21 cellular contexts compared by ENCODE assay signal in the genomic region with DNA sequence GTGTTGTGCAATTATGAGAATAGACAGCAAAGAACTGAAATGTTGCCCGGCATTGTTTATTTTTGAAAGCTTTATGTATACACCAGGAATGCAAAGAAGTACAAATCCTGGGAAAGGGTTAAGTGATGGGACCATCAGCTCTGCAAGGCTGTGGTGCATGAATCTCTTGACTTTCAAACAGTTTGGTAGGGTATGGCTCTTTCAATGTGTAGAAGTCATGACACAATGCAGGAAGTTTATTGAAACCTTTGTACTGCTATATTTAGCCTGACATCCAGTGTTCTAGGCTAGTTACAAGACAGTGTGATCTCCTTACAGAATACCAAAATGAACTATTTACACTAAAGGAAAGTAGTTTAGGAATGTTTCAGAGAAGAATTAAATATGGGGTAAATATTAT.
"Had no signal": no experiment of that assay in that cellular context is flagged by ENCODE, and none has a peak within 500 bp of the region (broad histone marks: within the 10 kb centered on the region; RNA-seq: fewer than 3 reads in every experiment).

No MANE protein-coding gene starts in this region.

- H3K36me3 ChIP-seq: colonic mucosa, suprapubic skin, upper lobe of left lung had no signal

- ATAC-seq: activated CD8-positive, alpha-beta T cell treated with anti-CD3 and anti-CD28 coated beads for 36 hours; activated T-helper 17 cell treated with anti-CD3 and anti-CD28 coated beads, Interleukin-2, amount 50 U/mL, for 72 hours; stimulated activated naive CD8-positive, alpha-beta T cell treated with anti-CD3 and anti-CD28 coated beads, Interleukin-15, amount 100 ng/mL, for 72 hours had no signal

- H3K9me3 ChIP-seq: colonic mucosa, upper lobe of left lung had no signal

- DNase-seq: activated CD4-positive, alpha-beta T cell treated with anti-CD3 and anti-CD28 coated beads, Interleukin-2, amount 10 ng/mL, durations not matched to agents 24 days and 14 days; activated CD4-positive, CD25-positive, alpha-beta regulatory T cell; activated CD8-positive, alpha-beta T cell treated with anti-CD3 and anti-CD28 coated beads for 36 hours; activated naive CD4-positive, alpha-beta T cell; activated naive CD8-positive, alpha-beta T cell treated with anti-CD3 and anti-CD28 coated beads for 36 hours; activated T-cell treated with anti-CD3 and anti-CD28 coated beads, Interleukin-2, amount 50 U/mL, for 1 hour; central memory CD4-positive, alpha-beta T cell; colonic mucosa; endodermal cell; head of caudate nucleus; midbrain; stimulated activated CD4-positive, alpha-beta T cell treated with anti-CD3 and anti-CD28 coated beads, Interleukin-15, amount 100 ng/mL, for 24 hours; stimulated activated CD4-positive, alpha-beta T cell treated with anti-CD3 and anti-CD28 coated beads, Interleukin-4, amount 100 ng/mL, for 1 hour; stimulated activated naive CD8-positive, alpha-beta T cell treated with anti-CD3 and anti-CD28 coated beads, Interleukin-15, amount 100 ng/mL, for 72 hours; T1000; upper lobe of left lung had no signal

- H3K4me3 ChIP-seq: colonic mucosa, lung, skin epidermis, suprapubic skin, upper lobe of left lung had no signal

- H3K27me3 ChIP-seq: colonic mucosa, suprapubic skin, upper lobe of left lung had no signal

- H3K27ac ChIP-seq: colonic mucosa, epithelial cell of prostate, skin epidermis, suprapubic skin, upper lobe of left lung had no signal

- H3K4me1 ChIP-seq: colonic mucosa, suprapubic skin, upper lobe of left lung had no signal
